Comparison of ENCODE assay signal across 18 cellular contexts in the genomic region with DNA sequence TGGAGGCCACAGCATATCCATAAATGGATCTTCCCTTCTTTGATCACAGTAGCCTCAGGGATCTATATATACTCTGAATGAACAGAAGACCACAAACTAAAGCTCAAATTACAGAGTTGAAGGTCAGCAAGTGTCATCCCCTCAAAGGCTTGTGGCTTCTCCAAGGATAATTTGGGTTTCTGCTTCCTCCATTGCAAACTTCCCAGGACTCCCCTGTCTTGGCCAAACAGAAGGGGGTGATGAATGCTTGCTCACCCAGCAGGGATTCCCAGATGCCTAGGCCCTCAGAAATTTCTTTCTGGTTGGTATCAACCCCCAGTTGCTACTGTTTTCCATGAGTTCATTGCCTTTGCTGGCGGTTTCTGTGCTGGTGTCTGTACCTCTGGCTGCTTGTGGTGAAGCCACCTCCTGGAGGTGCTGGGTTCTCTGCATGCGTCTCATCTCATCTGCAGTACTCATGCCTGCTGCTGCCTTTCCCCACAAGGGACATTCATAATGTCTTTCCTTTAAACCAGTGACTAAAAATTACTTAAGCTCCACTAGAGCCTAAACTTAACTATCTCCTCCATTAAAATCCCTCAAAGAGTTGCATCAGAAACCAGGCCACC. TPM values are rescaled to one million over a fixed set of nuclear protein-coding genes. Genes with fewer than 3 reads are reported as not detected.
A peak's percentile ranks its signal among the peaks of the same experiment; 100 is the strongest.
DNase-seq lines count a peak whose midpoint lies in the region; TF ChIP-seq lines count a peak whose summit lies in the region.
"Had no signal": no experiment of that assay in that cellular context is flagged by ENCODE, and none has a peak within 500 bp of the region (broad histone marks: within the 10 kb centered on the region; RNA-seq: fewer than 3 reads in every experiment).

No MANE protein-coding gene starts in this region.

- no peak for TF ChIP-seq CTCF in H9 (conservative IDR thresholded peaks at IDR 0.05)

- no peak overlapping the region for H2AK5ac ChIP-seq in mesenchymal stem cell (ENCODE audit: low read length, severe bottlenecking)
- H2AK5ac ChIP-seq in H9 (ENCODE audit: insufficient read length, low read length), result no peak overlapping the region

- no peaks in the 10 kb centered on the region for H3K23me2 ChIP-seq in H9 (ENCODE audit: insufficient read length, low read depth, low read length, poor library complexity, severe bottlenecking)

- H3K14ac ChIP-seq in mesenchymal stem cell (ENCODE audit: low read length in 2 of 2) (no peak overlapping the region), H9 (ENCODE audit: insufficient read depth, low read length) (no peak overlapping the region)

- H3K9me3 Mint-ChIP-seq in H9, result no peaks in the 10 kb centered on the region
- H3K9me3 Mint-ChIP-seq: CD4-positive, alpha-beta T cell; GM23338; HFFc6 had no signal

- H3K27me3 ChIP-seq in mesenchymal stem cell (ENCODE audit: control insufficient read depth in 1 of 2, insufficient read depth in 1 of 2, low read length in 2 of 2), result no peaks in the 10 kb centered on the region
- no peaks in the 10 kb centered on the region for H3K27me3 ChIP-seq in H9 (ENCODE audit: insufficient read depth, low read length)
- H3K27me3 ChIP-seq: BLaER1 treated with 17β-estradiol and CSF1 and Interleukin-3, amounts not matched to agents 10 nM and 100 nM had no signal

- H3K4ac ChIP-seq in mesenchymal stem cell (ENCODE audit: low read depth in 1 of 2, low read length in 2 of 2), result no peak overlapping the region
- H3K4ac ChIP-seq in H9 (ENCODE audit: low read depth, low read length), result no peak overlapping the region

- H3K4me3 ChIP-seq in mesenchymal stem cell (ENCODE audit: insufficient read depth in 1 of 2, low read depth in 1 of 2, low read length in 2 of 2), result no peak overlapping the region
- H3K4me3 ChIP-seq: BLaER1 treated with 17β-estradiol and CSF1 and Interleukin-3, amounts not matched to agents 10 nM and 100 nM; GM23338 had no signal

- no peak overlapping the region for H3K4me3 Mint-ChIP-seq in H9
- H3K4me3 Mint-ChIP-seq: CD4-positive, alpha-beta T cell; GM23338; HFFc6 had no signal

- H2AFZ ChIP-seq in mesenchymal stem cell (ENCODE audit: low read depth, low read length) (no peak overlapping the region), H9 (ENCODE audit: low read length) (no peak overlapping the region)
- H2AFZ ChIP-seq: GM23338 had no signal

- H3K4me2 ChIP-seq in mesenchymal stem cell (ENCODE audit: low read length, poor library complexity, severe bottlenecking), result no peak overlapping the region
- no peak overlapping the region for H3K4me2 ChIP-seq in H9 (ENCODE audit: insufficient read depth, insufficient read length, low read length)
- H3K4me2 ChIP-seq: BLaER1 treated with 17β-estradiol and CSF1 and Interleukin-3, amounts not matched to agents 10 nM and 100 nM; GM23338 had no signal

- H2BK120ac ChIP-seq in mesenchymal stem cell (ENCODE audit: low read depth, low read length) (no peak overlapping the region), H9 (ENCODE audit: low read depth, low read length, poor library complexity, severe bottlenecking) (no peak overlapping the region)

- no peak overlapping the region for H4K8ac ChIP-seq in mesenchymal stem cell (ENCODE audit: low read length)
- H4K8ac ChIP-seq in H9 (replicated peaks; ENCODE audit: insufficient read length, low read depth, low read length), result no peak overlapping the region

- H4K5ac ChIP-seq in H9 (ENCODE audit: insufficient read length, low read depth, low read length), result no peak overlapping the region

- H3K4me1 ChIP-seq in mesenchymal stem cell (ENCODE audit: control insufficient read depth, insufficient read depth, low read depth, low read length) (peaks cover 5% of the 10 kb centered on the region), H9 (ENCODE audit: insufficient read depth, low read length) (no peaks in the 10 kb centered on the region; the same call in 1 of the 2 replicates)
- H3K4me1 ChIP-seq: BLaER1 treated with 17β-estradiol and CSF1 and Interleukin-3, amounts not matched to agents 10 nM and 100 nM had no signal

- peak; percentile 62 for DNase-seq in HT1080 (ENCODE audit: low read depth)
- DNase-seq in T1000 (lab: John Stamatoyannopoulos, UW), result peak; percentile 23
- DNase-seq in mesenchymal stem cell, result no peak
- DNase-seq in smooth muscle cell of the brain vasculature (ENCODE audit: low read depth, low spot score), result peak; percentile 28
- no peak for DNase-seq in midbrain (lab: John Stamatoyannopoulos, UW)
- DNase-seq in H9, result no peak
- no peak for DNase-seq in activated CD4-positive, CD25-positive, alpha-beta regulatory T cell treated with anti-CD3 and anti-CD28 coated beads, Interleukin-2, amount 50 U/mL, for 72 hours
- DNase-seq: ACHN; Calu3; CD4-positive, alpha-beta T cell; DMS 273 treated with DMSO at 0.1 percent for 48 hours; H7; HFFc6 had no signal

- H3K18ac ChIP-seq in mesenchymal stem cell (ENCODE audit: low read depth in 1 of 2, low read length in 2 of 2), result no peak overlapping the region
- no peak overlapping the region for H3K18ac ChIP-seq in H9 (ENCODE audit: insufficient read length, low read depth, low read length)

- no peaks in the 10 kb centered on the region for H3K79me2 ChIP-seq in H9 (ENCODE audit: insufficient read depth, low read length)

- H3K36me3 Mint-ChIP-seq in H9 (ENCODE audit: insufficient read depth in 1 of 3, low read depth in 3 of 3), result no peaks in the 10 kb centered on the region

- no peaks in the 10 kb centered on the region for H3K36me3 ChIP-seq in mesenchymal stem cell (ENCODE audit: control insufficient read depth in 1 of 2, insufficient read depth in 2 of 2, low read depth in 1 of 2, low read length in 2 of 2)
- H3K36me3 ChIP-seq: BLaER1 treated with 17β-estradiol and CSF1 and Interleukin-3, amounts not matched to agents 10 nM and 100 nM had no signal

- H3T11ph ChIP-seq in H9 (ENCODE audit: low read length), result no peak overlapping the region

- H4K91ac ChIP-seq in mesenchymal stem cell (ENCODE audit: low read length), result no peak overlapping the region
- no peak overlapping the region for H4K91ac ChIP-seq in H9 (ENCODE audit: insufficient read length, low read depth, low read length)

- no peak overlapping the region for H2BK15ac ChIP-seq in mesenchymal stem cell (ENCODE audit: low read depth, poor library complexity, severe bottlenecking)
- no peak overlapping the region for H2BK15ac ChIP-seq in H9 (ENCODE audit: low read depth, low read length)

- H3K27ac ChIP-seq in mesenchymal stem cell (ENCODE audit: low read length, poor library complexity, severe bottlenecking) (peak overlapping the region; percentile 29), H9 (ENCODE audit: insufficient read length, low read depth, low read length) (no peak overlapping the region)
- H3K27ac ChIP-seq: BLaER1 treated with 17β-estradiol and CSF1 and Interleukin-3, amounts not matched to agents 10 nM and 100 nM; HL-60 had no signal

- 90% methylated on average over 2 of the region's 2 CpGs for whole genome bisulfite sequencing in mesenchymal stem cell
- no CpG with 5 or more reads among the region's 2 CpGs for WGBS in H9 (ENCODE audit: extremely low coverage, insufficient read length, low lambda C conversion rate)

- H3K9ac ChIP-seq in mesenchymal stem cell (ENCODE audit: low read length), result no peak overlapping the region
- H3K9ac ChIP-seq in H9 (ENCODE audit: extremely low read depth, insufficient read length, low read length), result no peak overlapping the region
- H3K9ac ChIP-seq: BLaER1 treated with 17β-estradiol and CSF1 and Interleukin-3, amounts not matched to agents 10 nM and 100 nM had no signal

- no peak overlapping the region for H3K27ac Mint-ChIP-seq in H9
- H3K27ac Mint-ChIP-seq: CD4-positive, alpha-beta T cell; GM23338; HFFc6 had no signal

- H2BK5ac ChIP-seq in mesenchymal stem cell (ENCODE audit: low read depth, low read length, poor library complexity, severe bottlenecking), result no peak overlapping the region
- H2BK5ac ChIP-seq in H9 (ENCODE audit: insufficient read length, low read length), result no peak overlapping the region

- no peaks in the 10 kb centered on the region for H3K27me3 Mint-ChIP-seq in H9 (ENCODE audit: low read depth)
- H3K27me3 Mint-ChIP-seq: CD4-positive, alpha-beta T cell had no signal

- H3K4me1 Mint-ChIP-seq in H9, result 0 out of 4 replicates have a peak, but pooled peaks cover 0 to 3% of the 10 kb centered on the region in 2 experiments
- H3K4me1 Mint-ChIP-seq: GM23338 had no signal

- H3K79me1 ChIP-seq in mesenchymal stem cell (replicated peaks; ENCODE audit: low read length, poor library complexity, severe bottlenecking), result peaks cover 2% of the 10 kb centered on the region
- no peaks in the 10 kb centered on the region for H3K79me1 ChIP-seq in H9 (ENCODE audit: insufficient read depth, low read depth, low read length, poor library complexity, severe bottlenecking)

- no peak overlapping the region for H2BK20ac ChIP-seq in H9 (ENCODE audit: low read depth, low read length, poor library complexity, severe bottlenecking)

- H3K23ac ChIP-seq in mesenchymal stem cell (ENCODE audit: low read length in 2 of 2), result no peak overlapping the region
- H3K23ac ChIP-seq in H9 (ENCODE audit: insufficient read length, low read depth, low read length), result no peak overlapping the region

- no peak overlapping the region for H3K56ac ChIP-seq in H9 (ENCODE audit: insufficient read length, low read depth, low read length)

- no peak overlapping the region for H2BK12ac ChIP-seq in mesenchymal stem cell (ENCODE audit: low read length in 2 of 2)
- H2BK12ac ChIP-seq in H9 (ENCODE audit: insufficient read length, low read depth, low read length), result no peak overlapping the region

- H3K9me3 ChIP-seq in mesenchymal stem cell (ENCODE audit: control insufficient read depth, low read length) (no peaks in the 10 kb centered on the region), H9 (ENCODE audit: control insufficient read depth, low read depth, low read length) (no peaks in the 10 kb centered on the region)
- H3K9me3 ChIP-seq: BLaER1 treated with 17β-estradiol and CSF1 and Interleukin-3, amounts not matched to agents 10 nM and 100 nM had no signal

- H4K20me1 ChIP-seq in H9 (ENCODE audit: control insufficient read depth, insufficient read depth, insufficient read length), result no peaks in the 10 kb centered on the region
- H4K20me1 ChIP-seq: BLaER1 treated with 17β-estradiol and CSF1 and Interleukin-3, amounts not matched to agents 10 nM and 100 nM had no signal

RNA-seq across cellular contexts. Expression of gene ENTPD3, which starts 17.7 kb away (rescaled TPM):
- not detected in 2 replicates for total RNA-seq in HT1080 (2014; rRNA removed; shearing (Covaris generic))
- not detected in 2 replicates for polyA plus RNA-seq in HT1080 (2015; cell fraction: cytosol; rRNA removed)
- polyA plus RNA-seq in HT1080 (2015; cell fraction: nucleus; rRNA removed), result not detected in 2 replicates
- 5.4 TPM for polyA plus RNA-seq in mesenchymal stem cell (2013, experiment 1 of 2)
- 5.8 TPM for polyA plus RNA-seq in mesenchymal stem cell (2013, experiment 2 of 2)
- total RNA-seq in H9 (2021), result 0.18 TPM in 1 of 2 replicates, not detected in the other
- total RNA-seq: A172; CD4-positive, alpha-beta T cell; Daoy; H7; HFFc6 had no signal

RNA-seq across cellular contexts. Expression of gene RPL14, which starts 52.4 kb away (rescaled TPM):
- 916 and 971 TPM in 2 replicates for total RNA-seq in HT1080 (2014; rRNA removed; shearing (Covaris generic))
- 933 and 966 TPM in 2 replicates for polyA plus RNA-seq in HT1080 (2015; cell fraction: cytosol; rRNA removed)
- 298 and 308 TPM in 2 replicates for polyA plus RNA-seq in HT1080 (2015; cell fraction: nucleus; rRNA removed)
- polyA plus RNA-seq in mesenchymal stem cell (2013, experiment 1 of 2), result 1,256 TPM
- 1,256 TPM for polyA plus RNA-seq in mesenchymal stem cell (2013, experiment 2 of 2)
- 2,490 and 2,505 TPM in 2 replicates for total RNA-seq in H9 (2021)

Comparison
In these comparisons a context has a peak if more than half of its experiments do, and no peak if none do; other contexts are left out.
1. DNase-seq: peak in HT1080 (single experiment), T1000 (single experiment) and smooth muscle cell of the brain vasculature (single experiment); none in mesenchymal stem cell (single experiment), midbrain (single experiment), H9 (single experiment) and activated CD4-positive, CD25-positive, alpha-beta regulatory T cell treated with anti-CD3 and anti-CD28 coated beads, Interleukin-2, amount 50 U/mL, for 72 hours (single experiment).